Comparison of ENCODE assay signal across 10 cellular contexts in the genomic region with DNA sequence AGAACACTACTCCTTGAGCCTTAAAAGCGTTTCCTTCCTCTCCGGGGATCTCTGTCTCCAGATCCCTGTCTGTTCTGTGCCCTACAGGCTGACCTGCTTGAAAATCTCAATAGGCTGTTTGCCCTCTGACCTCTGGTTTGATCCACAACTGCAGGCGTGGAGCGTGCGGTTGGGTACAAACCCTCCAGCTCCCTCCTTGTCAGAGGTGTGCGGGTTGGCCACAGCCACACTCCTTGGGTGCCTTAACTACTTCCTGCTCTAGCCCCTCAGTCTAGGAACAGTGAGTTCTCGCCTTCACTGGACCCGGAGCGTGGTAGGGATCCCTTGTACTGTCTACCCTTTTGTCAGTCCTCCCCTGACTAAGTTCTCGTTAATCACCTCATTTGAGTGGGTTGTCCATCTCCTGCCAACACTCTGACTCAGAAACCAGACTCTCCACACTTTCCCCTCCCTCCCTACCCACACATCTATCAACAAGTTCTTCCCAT. TPM values are rescaled to one million over a fixed set of nuclear protein-coding genes. Genes with fewer than 3 reads are reported as not detected.
A peak's percentile ranks its signal among the peaks of the same experiment; 100 is the strongest.
DNase-seq lines count a peak whose midpoint lies in the region; ATAC-seq and TF ChIP-seq lines count a peak whose summit lies in the region.
"Had no signal": no experiment of that assay in that cellular context is flagged by ENCODE, and none has a peak within 500 bp of the region (broad histone marks: within the 10 kb centered on the region; RNA-seq: fewer than 3 reads in every experiment).

No MANE protein-coding gene starts in this region.

- TF ChIP-seq RAD21 in HCT116 (IDR thresholded peaks at IDR 0.05; ENCODE audit: low read depth) = no peak

- 0 out of 2 replicates have a peak, but pooled peaks have one; percentile 8 for ATAC-seq in HCT116
- peak; percentile 69 for ATAC-seq in stimulated activated effector memory CD8-positive, alpha-beta T cell treated with anti-CD3 and anti-CD28 coated beads, Interleukin-12 subunit alpha, Interleukin-12 subunit beta, amount 100 ng/mL, for 72 hours
- ATAC-seq in GM18517 (IDR thresholded peaks at IDR 0.05; ENCODE audit: unreplicated experiment) = no peak

- peaks cover 55% of the 10 kb centered on the region for H3K4me1 Mint-ChIP-seq in stimulated activated effector memory CD8-positive, alpha-beta T cell treated with anti-CD3 and anti-CD28 coated beads, Interleukin-12 subunit alpha, Interleukin-12 subunit beta, amount 100 ng/mL, for 72 hours

- CTCF ChIA-PET in HCT116 (lab: Charles Lee) = interaction anchor here (0.7 kb wide), 1 partner anchor 189 kb away, joined by 3 read pairs; no protein-coding TSS in a partner anchor

- H3K4me3 ChIP-seq in HCT116 (replicated peaks in 1 of 2; ENCODE audit: low read depth in 1 of 2, low read length in 2 of 2) (no peak overlapping the region), astrocyte of the spinal cord (ENCODE audit: low read depth, low read length) (no peak overlapping the region), MM.1S (ENCODE audit: low read length) (no peak overlapping the region)

- H3K36me3 ChIP-seq in HCT116 (ENCODE audit: control insufficient read depth in 1 of 2, insufficient read depth in 2 of 2, low read length in 2 of 2) (no peaks in the 10 kb centered on the region), MM.1S (replicated peaks; ENCODE audit: insufficient read depth, low read length) (no peaks in the 10 kb centered on the region)

- POLR2A ChIA-PET in HCT116 (lab: Charles Lee) = no interaction called here

- no peak for DNase-seq in HCT116 (ENCODE audit: low read depth, low spot score)
- DNase-seq in astrocyte of the spinal cord (ENCODE audit: low read depth, low spot score) = peak; percentile 59
- peak; percentile 60 for DNase-seq in iris pigment epithelial cell (ENCODE audit: low read depth)
- no peak for DNase-seq in stimulated activated effector memory CD8-positive, alpha-beta T cell treated with anti-CD3 and anti-CD28 coated beads, Interleukin-12 subunit alpha, Interleukin-12 subunit beta, amount 100 ng/mL, for 72 hours (ENCODE audit: low spot score in 2 of 2)
- DNase-seq in ureter (ENCODE audit: low spot score) = no peak
- DNase-seq in NCI-H2029 treated with DMSO at 0.1 percent for 48 hours (lab: John Stamatoyannopoulos, UW) = no peak
- DNase-seq in MM.1S = no peak
- DNase-seq: activated naive CD4-positive, alpha-beta T cell treated with anti-CD3 and anti-CD28 coated beads, Interleukin-2, amount 10 ng/mL, durations not matched to agents 7 days and 5 days; NCI-H510A had no signal

- BruUV-seq in HCT116 (replicated peaks; lab: Mats Ljungman, UMichigan) = no TSS peak

- intact Hi-C loops in HCT116 (cut with micrococcal nuclease) = no loop called here

- RAD21 ChIA-PET in HCT116 (lab: Charles Lee; ENCODE audit: low non-redundant PET in 1 of 2, low total read pairs in 2 of 2, uncharacterized antibody in 2 of 2, unreplicated experiment in 2 of 2) = no interaction called here

- TF ChIP-seq CTCF in HCT116 (IDR thresholded peaks at IDR 0.05 in 2 of 3, conservative IDR thresholded peaks at IDR 0.05 in 1 of 3; ENCODE audit: borderline replicate concordance in 1 of 3, insufficient read depth in 1 of 3, low read depth in 2 of 3, low read length in 2 of 3) = no peak
- TF ChIP-seq CTCF in astrocyte of the spinal cord (IDR thresholded peaks at IDR 0.05; ENCODE audit: low read depth, low read length) = no peak
- TF ChIP-seq CTCF in MM.1S (IDR thresholded peaks at IDR 0.05; ENCODE audit: low read length) = no peak

- H2AFZ ChIP-seq in HCT116 (ENCODE audit: low read depth, low read length, poor library complexity, severe bottlenecking) (no peak overlapping the region), MM.1S (ENCODE audit: low read length) (no peak overlapping the region)

- H3K27me3 ChIP-seq in HCT116 (ENCODE audit: insufficient read depth, low read length) (peaks cover 9% of the 10 kb centered on the region; the same call in 1 of the 2 replicates), MM.1S (replicated peaks; ENCODE audit: insufficient read depth, low read length) (no peaks in the 10 kb centered on the region)

- no peaks in the 10 kb centered on the region for H3K36me3 Mint-ChIP-seq in stimulated activated effector memory CD8-positive, alpha-beta T cell treated with anti-CD3 and anti-CD28 coated beads, Interleukin-12 subunit alpha, Interleukin-12 subunit beta, amount 100 ng/mL, for 72 hours
- H3K36me3 Mint-ChIP-seq: activated naive CD4-positive, alpha-beta T cell treated with anti-CD3 and anti-CD28 coated beads, Interleukin-2, amount 10 ng/mL, durations not matched to agents 7 days and 5 days had no signal

- peak overlapping the region; percentile 38 for H3K27ac Mint-ChIP-seq in stimulated activated effector memory CD8-positive, alpha-beta T cell treated with anti-CD3 and anti-CD28 coated beads, Interleukin-12 subunit alpha, Interleukin-12 subunit beta, amount 100 ng/mL, for 72 hours
- H3K27ac Mint-ChIP-seq: activated naive CD4-positive, alpha-beta T cell treated with anti-CD3 and anti-CD28 coated beads, Interleukin-2, amount 10 ng/mL, durations not matched to agents 7 days and 5 days had no signal

- no peak for TF ChIP-seq POLR2A in HCT116 (IDR thresholded peaks at IDR 0.05; ENCODE audit: borderline replicate concordance, extremely low read depth, insufficient read depth, insufficient read length)

- H4K20me1 ChIP-seq in HCT116 (ENCODE audit: insufficient read depth) (no peaks in the 10 kb centered on the region), MM.1S (ENCODE audit: insufficient read depth, low read length) (no peaks in the 10 kb centered on the region)

- H3K4me1 ChIP-seq in HCT116 (ENCODE audit: control insufficient read depth in 1 of 2, insufficient read depth in 2 of 2, low read length in 2 of 2) = peaks cover 12 to 35% of the 10 kb centered on the region in 2 experiments
- no peaks in the 10 kb centered on the region for H3K4me1 ChIP-seq in MM.1S (ENCODE audit: low read length)

- no peaks in the 10 kb centered on the region for H3K79me2 ChIP-seq in HCT116 (ENCODE audit: insufficient read depth, low read length)
- no peaks in the 10 kb centered on the region for H3K79me2 ChIP-seq in MM.1S (ENCODE audit: low read length)

- H3K9ac ChIP-seq in HCT116 (ENCODE audit: low read length) = no peak overlapping the region
- H3K9ac ChIP-seq in MM.1S (ENCODE audit: low read length) = no peak overlapping the region

- no peaks in the 10 kb centered on the region for H3F3A ChIP-seq in MM.1S (ENCODE audit: insufficient read depth, low read length)

- in situ Hi-C loops in astrocyte of the spinal cord (cut with HindIII; ENCODE audit: low sequenced_read_pairs) = no loop called here

- H3K9me3 Mint-ChIP-seq in stimulated activated effector memory CD8-positive, alpha-beta T cell treated with anti-CD3 and anti-CD28 coated beads, Interleukin-12 subunit alpha, Interleukin-12 subunit beta, amount 100 ng/mL, for 72 hours = no peaks in the 10 kb centered on the region
- H3K9me3 Mint-ChIP-seq: activated naive CD4-positive, alpha-beta T cell treated with anti-CD3 and anti-CD28 coated beads, Interleukin-2, amount 10 ng/mL, durations not matched to agents 7 days and 5 days had no signal

- no peak overlapping the region for H3K27ac ChIP-seq in HCT116 (ENCODE audit: low read depth, low read length)
- H3K27ac ChIP-seq in MM.1S (ENCODE audit: low read length) = no peak overlapping the region

- H3K9me2 ChIP-seq in HCT116 (ENCODE audit: insufficient read depth) (no peaks in the 10 kb centered on the region), MM.1S (replicated peaks; ENCODE audit: insufficient read depth, low read length) (no peaks in the 10 kb centered on the region)

- peak overlapping the region; percentile 44 for H3K4me2 ChIP-seq in HCT116 (ENCODE audit: low read length)
- no peak overlapping the region for H3K4me2 ChIP-seq in MM.1S (ENCODE audit: low read depth, low read length)

- H3K9me3 ChIP-seq in HCT116 (ENCODE audit: control insufficient read depth in 1 of 2, insufficient read depth in 1 of 2, low read depth in 1 of 2, low read length in 2 of 2) (no peaks in the 10 kb centered on the region), MM.1S (replicated peaks; ENCODE audit: insufficient read depth, low read length) (no peaks in the 10 kb centered on the region)

- H3K4me3 Mint-ChIP-seq in stimulated activated effector memory CD8-positive, alpha-beta T cell treated with anti-CD3 and anti-CD28 coated beads, Interleukin-12 subunit alpha, Interleukin-12 subunit beta, amount 100 ng/mL, for 72 hours = peak overlapping the region; percentile 57
- H3K4me3 Mint-ChIP-seq: activated naive CD4-positive, alpha-beta T cell treated with anti-CD3 and anti-CD28 coated beads, Interleukin-2, amount 10 ng/mL, durations not matched to agents 7 days and 5 days had no signal

TF ChIP-seq in HCT116, 20 proteins besides CTCF, POLR2A, EP300 and RAD21 (continues in another document):
- TF ChIP-seq CBX3 (IDR thresholded peaks at IDR 0.05; ENCODE audit: low read depth) = no peak
- TF ChIP-seq, protein P1, sequence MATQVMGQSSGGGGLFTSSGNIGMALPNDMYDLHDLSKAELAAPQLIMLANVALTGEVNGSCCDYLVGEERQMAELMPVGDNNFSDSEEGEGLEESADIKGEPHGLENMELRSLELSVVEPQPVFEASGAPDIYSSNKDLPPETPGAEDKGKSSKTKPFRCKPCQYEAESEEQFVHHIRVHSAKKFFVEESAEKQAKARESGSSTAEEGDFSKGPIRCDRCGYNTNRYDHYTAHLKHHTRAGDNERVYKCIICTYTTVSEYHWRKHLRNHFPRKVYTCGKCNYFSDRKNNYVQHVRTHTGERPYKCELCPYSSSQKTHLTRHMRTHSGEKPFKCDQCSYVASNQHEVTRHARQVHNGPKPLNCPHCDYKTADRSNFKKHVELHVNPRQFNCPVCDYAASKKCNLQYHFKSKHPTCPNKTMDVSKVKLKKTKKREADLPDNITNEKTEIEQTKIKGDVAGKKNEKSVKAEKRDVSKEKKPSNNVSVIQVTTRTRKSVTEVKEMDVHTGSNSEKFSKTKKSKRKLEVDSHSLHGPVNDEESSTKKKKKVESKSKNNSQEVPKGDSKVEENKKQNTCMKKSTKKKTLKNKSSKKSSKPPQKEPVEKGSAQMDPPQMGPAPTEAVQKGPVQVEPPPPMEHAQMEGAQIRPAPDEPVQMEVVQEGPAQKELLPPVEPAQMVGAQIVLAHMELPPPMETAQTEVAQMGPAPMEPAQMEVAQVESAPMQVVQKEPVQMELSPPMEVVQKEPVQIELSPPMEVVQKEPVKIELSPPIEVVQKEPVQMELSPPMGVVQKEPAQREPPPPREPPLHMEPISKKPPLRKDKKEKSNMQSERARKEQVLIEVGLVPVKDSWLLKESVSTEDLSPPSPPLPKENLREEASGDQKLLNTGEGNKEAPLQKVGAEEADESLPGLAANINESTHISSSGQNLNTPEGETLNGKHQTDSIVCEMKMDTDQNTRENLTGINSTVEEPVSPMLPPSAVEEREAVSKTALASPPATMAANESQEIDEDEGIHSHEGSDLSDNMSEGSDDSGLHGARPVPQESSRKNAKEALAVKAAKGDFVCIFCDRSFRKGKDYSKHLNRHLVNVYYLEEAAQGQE (IDR thresholded peaks at IDR 0.05; ENCODE audit: low read depth) = no peak
- TF ChIP-seq ZFX (IDR thresholded peaks at IDR 0.05) = no peak
- no peak for TF ChIP-seq ZNF274 (IDR thresholded peaks at IDR 0.05; ENCODE audit: low read depth, low read length)
- no peak for TF ChIP-seq EGR1 (IDR thresholded peaks at IDR 0.05; ENCODE audit: low read depth)

RNA-seq across cellular contexts. Expression of a gene that starts 33.1 kb away (rescaled TPM):
- total RNA-seq in HCT116 (2021; ENCODE audit: unreplicated experiment) (0.15 TPM), ureter (5.2 TPM)
- polyA plus RNA-seq in HCT116 (2012) = not detected in 2 replicates

Comparison
In these comparisons a context has a peak if more than half of its experiments do, and no peak if none do; other contexts are left out.
1. DNase-seq: peak in astrocyte of the spinal cord (single experiment) and iris pigment epithelial cell (single experiment); none in HCT116 (single experiment), stimulated activated effector memory CD8-positive, alpha-beta T cell treated with anti-CD3 and anti-CD28 coated beads, Interleukin-12 subunit alpha, Interleukin-12 subunit beta, amount 100 ng/mL, for 72 hours (0 of 2), ureter (single experiment), NCI-H2029 treated with DMSO at 0.1 percent for 48 hours (single experiment) and MM.1S (single experiment).